ENCODE assay signal across 1 cellular context in genomic region chr3:74271541-74271940, GRCh38.
TF ChIP-seq lines count a peak whose summit lies in the region.

No MANE protein-coding gene starts in this region.

TF ChIP-seq in liver, 16 proteins besides CTCF, POLR2A, EP300 and RAD21 (continued from another document):
- TF ChIP-seq REST (IDR thresholded peaks at IDR 0.05) (no peak), ZBTB33 (IDR thresholded peaks at IDR 0.05) (no peak), HNF4A (conservative IDR thresholded peaks at IDR 0.05) (peak; percentile 49 to 51), EGR1 (IDR thresholded peaks at IDR 0.05; ENCODE audit: low read depth in 2 of 2) (no peak), FOXA1 (IDR thresholded peaks at IDR 0.05) (no peak), HNF4G (IDR thresholded peaks at IDR 0.05) (no peak), FOXA2 (IDR thresholded peaks at IDR 0.05) (no peak), RXRA (IDR thresholded peaks at IDR 0.05) (peak in 1 of 2 donors; percentile 29), NR2F2 (IDR thresholded peaks at IDR 0.05) (no peak), GABPA (IDR thresholded peaks at IDR 0.05 in 1 of 2, conservative IDR thresholded peaks at IDR 0.05 in 1 of 2) (no peak), JUND (IDR thresholded peaks at IDR 0.05) (peak in 1 of 2 donors; percentile 21), SP1 (IDR thresholded peaks at IDR 0.05) (no peak), MAX (IDR thresholded peaks at IDR 0.05) (peak; percentile 47), TAF1 (conservative IDR thresholded peaks at IDR 0.05) (no peak), ATF3 (IDR thresholded peaks at IDR 0.05) (no peak)
